In the genomic region with DNA sequence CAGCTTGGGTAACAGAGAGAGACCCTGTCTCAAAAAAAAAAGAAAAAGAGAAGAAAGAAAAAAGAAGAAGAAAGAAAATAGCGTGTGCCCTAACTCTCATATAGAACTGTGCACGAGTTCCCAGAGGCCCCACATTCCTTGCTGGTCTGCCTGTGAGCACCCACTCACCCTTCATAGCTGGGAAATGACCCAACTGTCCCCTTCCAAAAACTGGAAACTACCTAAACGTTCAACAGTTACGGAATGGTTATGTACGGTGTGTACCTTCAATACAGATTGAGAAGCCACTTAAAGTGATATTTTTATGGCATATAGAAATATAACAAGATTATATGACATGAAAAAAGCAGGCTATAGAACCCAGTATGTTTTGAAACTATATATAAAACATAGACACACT, we compare ENCODE assay signal across 21 cellular contexts.
DNase-seq lines count a peak whose midpoint lies in the region; ATAC-seq and TF ChIP-seq lines count a peak whose summit lies in the region.
"Had no signal": no experiment of that assay in that cellular context is flagged by ENCODE, and none has a peak within 500 bp of the region (broad histone marks: within the 10 kb centered on the region; RNA-seq: fewer than 3 reads in every experiment).

No MANE protein-coding gene starts in this region.

- H3K27ac Mint-ChIP-seq in neural progenitor cell = peak overlapping the region; percentile 64
- H3K27ac Mint-ChIP-seq in CD4-positive, alpha-beta memory T cell = no peak overlapping the region
- H3K27ac Mint-ChIP-seq: CD14-positive monocyte, IgD-negative memory B cell had no signal

- H3K9me3 ChIP-seq in left ventricle myocardium inferior (replicated peaks) (peaks cover 6% of the 10 kb centered on the region), right atrium auricular region (peaks cover 0 to 4% of the 10 kb centered on the region in 2 donors), neural progenitor cell (ENCODE audit: low read depth) (no peaks in the 10 kb centered on the region), stomach smooth muscle (ENCODE audit: control insufficient read depth in 2 of 2, low read length in 2 of 2) (no peaks in the 10 kb centered on the region), HAP-1 (no peaks in the 10 kb centered on the region; the same call in 1 of the 2 replicates)
- no peaks in the 10 kb centered on the region for H3K9me3 ChIP-seq in CD4-positive, alpha-beta memory T cell (ENCODE audit: control insufficient read depth in 1 of 2, low read length in 2 of 2)

- CTCF ChIA-PET in CD4-positive, alpha-beta memory T cell (lab: Charles Lee; ENCODE audit: partially characterized antibody) = no interaction called here

- intact Hi-C loops in left ventricle myocardium inferior (cut with micrococcal nuclease) = no loop called here
- intact Hi-C loops in CD4-positive, alpha-beta memory T cell (cut with micrococcal nuclease) = no loop called here

- H3K36me3 ChIP-seq in left ventricle myocardium inferior (no peaks in the 10 kb centered on the region), right atrium auricular region (no peaks in the 10 kb centered on the region), neural progenitor cell (no peaks in the 10 kb centered on the region), stomach smooth muscle (ENCODE audit: control insufficient read depth in 2 of 2, insufficient read depth in 2 of 2, low read length in 2 of 2) (no peaks in the 10 kb centered on the region), HAP-1 (replicated peaks) (no peaks in the 10 kb centered on the region)
- no peaks in the 10 kb centered on the region for H3K36me3 ChIP-seq in CD4-positive, alpha-beta memory T cell (ENCODE audit: insufficient read depth, low read length)

- H3K27ac ChIP-seq in left ventricle myocardium inferior (replicated peaks) = peak overlapping the region; percentile 24
- no peak overlapping the region for H3K27ac ChIP-seq in right atrium auricular region
- no peak overlapping the region for H3K27ac ChIP-seq in neural progenitor cell
- H3K27ac ChIP-seq in stomach smooth muscle (ENCODE audit: low read length) = peak overlapping the region; percentile 89
- H3K27ac ChIP-seq in CD4-positive, alpha-beta memory T cell (ENCODE audit: low read depth, low read length) = no peak overlapping the region
- H3K27ac ChIP-seq: 22Rv1 had no signal

- H3K4me3 ChIP-seq in left ventricle myocardium inferior (no peak overlapping the region), right atrium auricular region (no peak overlapping the region), neural progenitor cell (no peak overlapping the region), stomach smooth muscle (ENCODE audit: low read length in 2 of 2) (no peak overlapping the region), HAP-1 (no peak overlapping the region)
- H3K4me3 ChIP-seq in CD4-positive, alpha-beta memory T cell (ENCODE audit: low read length in 2 of 2) = no peak overlapping the region

- H3K9ac ChIP-seq in neural progenitor cell (no peak overlapping the region), stomach smooth muscle (ENCODE audit: low read length in 2 of 2) (peak overlapping the region in 1 of 2 donors; percentile 54)

- no peak overlapping the region for H2AFZ ChIP-seq in neural progenitor cell (replicated peaks)

- no peaks in the 10 kb centered on the region for H3K27me3 ChIP-seq in left ventricle myocardium inferior (ENCODE audit: low read depth)
- no peaks in the 10 kb centered on the region for H3K27me3 ChIP-seq in right atrium auricular region
- H3K27me3 ChIP-seq in neural progenitor cell = no peaks in the 10 kb centered on the region
- no peaks in the 10 kb centered on the region for H3K27me3 ChIP-seq in stomach smooth muscle (ENCODE audit: control insufficient read depth in 1 of 2, insufficient read depth in 2 of 2, low read length in 2 of 2)
- H3K27me3 ChIP-seq in CD4-positive, alpha-beta memory T cell (ENCODE audit: insufficient read depth, low read length) = no peaks in the 10 kb centered on the region
- no peaks in the 10 kb centered on the region for H3K27me3 ChIP-seq in HAP-1 (ENCODE audit: low read depth)

- no peak for ATAC-seq in HG02973 (IDR thresholded peaks at IDR 0.05; ENCODE audit: unreplicated experiment)
- ATAC-seq in GM18909 (IDR thresholded peaks at IDR 0.05; ENCODE audit: poor library complexity, unreplicated experiment) = no peak
- ATAC-seq: PC-3 had no signal

- no peak overlapping the region for H3K4me3 Mint-ChIP-seq in neural progenitor cell
- H3K4me3 Mint-ChIP-seq in CD4-positive, alpha-beta memory T cell = no peak overlapping the region
- H3K4me3 Mint-ChIP-seq: CD14-positive monocyte, IgD-negative memory B cell had no signal

- TF ChIP-seq CTCF in left ventricle myocardium inferior (IDR thresholded peaks at IDR 0.05; ENCODE audit: borderline replicate concordance) (no peak), right atrium auricular region (IDR thresholded peaks at IDR 0.05) (no peak), neural progenitor cell (IDR thresholded peaks at IDR 0.05) (no peak)

- in situ Hi-C loops in HAP-1 (cut with MboI; ENCODE audit: low sequenced_read_pairs) = no loop called here

- POLR2A ChIA-PET in CD4-positive, alpha-beta memory T cell (lab: Charles Lee; ENCODE audit: partially characterized antibody) = no interaction called here

- H3K4me1 ChIP-seq in left ventricle myocardium inferior = peaks cover 75% of the 10 kb centered on the region
- H3K4me1 ChIP-seq in right atrium auricular region = peaks cover 0 to 66% of the 10 kb centered on the region in 2 donors
- H3K4me1 ChIP-seq in neural progenitor cell = peaks cover 24% of the 10 kb centered on the region
- H3K4me1 ChIP-seq in stomach smooth muscle (ENCODE audit: control insufficient read depth, insufficient read depth, low read length) = peaks cover 59% of the 10 kb centered on the region
- H3K4me1 ChIP-seq in CD4-positive, alpha-beta memory T cell (ENCODE audit: insufficient read depth, low read length) = no peaks in the 10 kb centered on the region
- peaks cover 8% of the 10 kb centered on the region; the same call in 1 of the 2 replicates for H3K4me1 ChIP-seq in HAP-1

- H3K79me2 ChIP-seq in neural progenitor cell (ENCODE audit: low read depth) = no peaks in the 10 kb centered on the region

- H4K20me1 ChIP-seq in neural progenitor cell (ENCODE audit: low read depth) = no peaks in the 10 kb centered on the region

- peaks cover 51% of the 10 kb centered on the region for H3K4me1 Mint-ChIP-seq in neural progenitor cell
- H3K4me1 Mint-ChIP-seq in CD4-positive, alpha-beta memory T cell = no peaks in the 10 kb centered on the region
- H3K4me1 Mint-ChIP-seq: CD14-positive monocyte, IgD-negative memory B cell had no signal

- DNase-seq in left ventricle myocardium inferior = no peak
- no peak for DNase-seq in right atrium auricular region (ENCODE audit: low spot score)
- DNase-seq in neural progenitor cell (ENCODE audit: low spot score) = no peak
- DNase-seq in CD4-positive, alpha-beta memory T cell = no peak
- DNase-seq in HAP-1 (ENCODE audit: low spot score in 2 of 2) = no peak
- DNase-seq: DMS79 treated with DMSO at 0.1 percent for 48 hours, H7, Karpas-422, NCI-H1417 treated with DMSO at 0.1 percent for 48 hours, NCI-H1930, NCI-H345, NCI-H524 treated with DMSO at 0.1 percent for 48 hours, PC-3, RPMI8226, SHP77 treated with DMSO at 0.1 percent for 48 hours had no signal

- H3F3A ChIP-seq in neural progenitor cell (ENCODE audit: low read depth) = no peaks in the 10 kb centered on the region

- H3K4me2 ChIP-seq in neural progenitor cell = no peak overlapping the region

- H3K36me3 Mint-ChIP-seq in neural progenitor cell = peaks cover 4% of the 10 kb centered on the region
- H3K36me3 Mint-ChIP-seq in CD4-positive, alpha-beta memory T cell = no peaks in the 10 kb centered on the region
- H3K36me3 Mint-ChIP-seq: CD14-positive monocyte, IgD-negative memory B cell had no signal

- H3K9me3 Mint-ChIP-seq in neural progenitor cell = peaks cover 3% of the 10 kb centered on the region
- H3K9me3 Mint-ChIP-seq in CD4-positive, alpha-beta memory T cell = peaks cover 0 to 7% (median 3%) of the 10 kb centered on the region in 8 donors

- H3K27me3 Mint-ChIP-seq in neural progenitor cell (ENCODE audit: insufficient read depth, low read depth) = peaks cover 3% of the 10 kb centered on the region
- H3K27me3 Mint-ChIP-seq in CD4-positive, alpha-beta memory T cell = peaks cover 0 to 2% of the 10 kb centered on the region in 2 donors

Comparison
In these comparisons a context has a peak if more than half of its experiments do, and no peak if none do; other contexts are left out.
1. H3K27ac ChIP-seq: peak in left ventricle myocardium inferior (single experiment) and stomach smooth muscle (single experiment); none in right atrium auricular region (0 of 2), neural progenitor cell (single experiment) and CD4-positive, alpha-beta memory T cell (single experiment).